ENCODE assay signal across 18 cellular contexts in the genomic region with DNA sequence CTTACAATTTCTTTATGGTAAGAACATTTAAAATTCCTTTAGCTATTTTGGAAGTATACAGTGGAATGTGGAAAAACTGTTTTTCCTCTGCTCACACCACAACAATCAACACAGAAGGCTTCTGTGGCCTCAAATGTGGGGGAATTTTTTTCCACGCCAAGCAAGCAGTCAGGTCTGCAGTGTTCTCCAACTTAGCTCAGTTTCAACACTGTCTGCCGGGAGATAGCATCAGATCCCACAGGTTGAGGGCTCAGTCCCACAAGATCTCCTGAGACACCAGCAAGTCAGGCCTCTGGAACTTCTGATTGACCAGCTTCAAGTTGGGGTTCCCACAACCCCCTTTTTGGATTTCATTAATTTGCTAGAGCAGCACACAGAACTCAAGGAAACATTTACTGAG. TPM values are rescaled to one million over a fixed set of nuclear protein-coding genes. Genes with fewer than 3 reads are reported as not detected.
A peak's percentile ranks its signal among the peaks of the same experiment; 100 is the strongest.
DNase-seq lines count a peak whose midpoint lies in the region; TF ChIP-seq lines count a peak whose summit lies in the region.
"Had no signal": no experiment of that assay in that cellular context is flagged by ENCODE, and none has a peak within 500 bp of the region (broad histone marks: within the 10 kb centered on the region; RNA-seq: fewer than 3 reads in every experiment).

No MANE protein-coding gene starts in this region.

- no peak for TF ChIP-seq POLR2A in breast epithelium (IDR thresholded peaks at IDR 0.05)
- TF ChIP-seq POLR2A in adrenal gland (IDR thresholded peaks at IDR 0.05), result no peak
- TF ChIP-seq POLR2A in esophagus squamous epithelium (IDR thresholded peaks at IDR 0.05), result no peak

- BruUV-seq in MCF 10A (replicated peaks; lab: Mats Ljungman, UMichigan), result TSS peak; percentile 15

- H4K20me1 ChIP-seq in hepatocyte (ENCODE audit: insufficient read depth, poor library complexity, severe bottlenecking), result no peaks in the 10 kb centered on the region

- H3K9me3 ChIP-seq in breast epithelium (no peaks in the 10 kb centered on the region), hepatocyte (ENCODE audit: low read depth) (no peaks in the 10 kb centered on the region), adrenal gland (replicated peaks in 1 of 3) (peaks cover 0 to 5% (median 0%) of the 10 kb centered on the region in 3 donors), esophagus squamous epithelium (no peaks in the 10 kb centered on the region)

- H3K36me3 Mint-ChIP-seq in MCF 10A (ENCODE audit: insufficient read depth, unreplicated experiment), result peaks cover 36% of the 10 kb centered on the region
- peaks cover 30% of the 10 kb centered on the region for H3K36me3 Mint-ChIP-seq in activated CD4-positive, alpha-beta memory T cell treated with anti-CD3 and anti-CD28 coated beads for 36 hours

- H3K9me3 Mint-ChIP-seq in MCF 10A (ENCODE audit: unreplicated experiment), result no peaks in the 10 kb centered on the region
- H3K9me3 Mint-ChIP-seq in activated CD4-positive, alpha-beta memory T cell treated with anti-CD3 and anti-CD28 coated beads for 36 hours, result no peaks in the 10 kb centered on the region
- H3K9me3 Mint-ChIP-seq: HFFc6 had no signal

- 82% methylated on average over 2 of the region's 2 CpGs for WGBS in hepatocyte (ENCODE audit: low lambda C conversion rate, missing lambda C conversion rate)
- WGBS in adrenal gland, 4 donors, result 91 to 100% (median 95%) methylated on average over 1 to 2 of the region's 2 CpGs
- WGBS in esophagus squamous epithelium, 2 donors, result 94 to 100% methylated on average over 2 of the region's 2 CpGs

- H3K27me3 ChIP-seq in breast epithelium, result no peaks in the 10 kb centered on the region
- H3K27me3 ChIP-seq in hepatocyte, result no peaks in the 10 kb centered on the region
- H3K27me3 ChIP-seq in adrenal gland, result no peaks in the 10 kb centered on the region
- H3K27me3 ChIP-seq in esophagus squamous epithelium, result no peaks in the 10 kb centered on the region
- H3K27me3 ChIP-seq: BLaER1 treated with 17β-estradiol and CSF1 and Interleukin-3, amounts not matched to agents 10 nM and 100 nM had no signal

- H3K27ac ChIP-seq in breast epithelium (no peak overlapping the region), hepatocyte (peak overlapping the region; percentile 73), adrenal gland (no peak overlapping the region), esophagus squamous epithelium (no peak overlapping the region)
- H3K27ac ChIP-seq: BLaER1 treated with 17β-estradiol and CSF1 and Interleukin-3, amounts not matched to agents 10 nM and 100 nM; HL-60 had no signal

- no peak overlapping the region for H3K4me3 Mint-ChIP-seq in MCF 10A (ENCODE audit: unreplicated experiment)
- H3K4me3 Mint-ChIP-seq in activated CD4-positive, alpha-beta memory T cell treated with anti-CD3 and anti-CD28 coated beads for 36 hours, result no peak overlapping the region
- H3K4me3 Mint-ChIP-seq: CD4-positive, alpha-beta memory T cell; HFFc6 had no signal

- POLR2A ChIA-PET in MCF 10A (lab: Yijun Ruan, JAX), result interaction anchor here (1.0 to 1.3 kb wide), 2 partner anchors 11 to 22 kb away, joined by 3 read pairs; no protein-coding TSS in a partner anchor
- POLR2A ChIA-PET in activated CD4-positive, alpha-beta memory T cell treated with anti-CD3 and anti-CD28 coated beads for 36 hours (lab: Charles Lee), result no interaction called here

- no peaks in the 10 kb centered on the region for H3K36me3 ChIP-seq in breast epithelium
- peaks cover 4% of the 10 kb centered on the region for H3K36me3 ChIP-seq in hepatocyte (replicated peaks; ENCODE audit: insufficient read depth, low read depth)
- peaks cover 0 to 14% of the 10 kb centered on the region in 2 donors for H3K36me3 ChIP-seq in adrenal gland (replicated peaks in 1 of 2)
- peaks cover 0 to 46% (median 0%) of the 10 kb centered on the region in 3 donors for H3K36me3 ChIP-seq in esophagus squamous epithelium

- no peaks in the 10 kb centered on the region for H3K27me3 Mint-ChIP-seq in MCF 10A (ENCODE audit: insufficient read depth, unreplicated experiment)
- no peaks in the 10 kb centered on the region for H3K27me3 Mint-ChIP-seq in activated CD4-positive, alpha-beta memory T cell treated with anti-CD3 and anti-CD28 coated beads for 36 hours
- H3K27me3 Mint-ChIP-seq: CD4-positive, alpha-beta memory T cell had no signal

- H3K9me2 ChIP-seq in hepatocyte (replicated peaks; ENCODE audit: insufficient read depth), result no peaks in the 10 kb centered on the region

- peak overlapping the region; percentile 29 for H3K4me2 ChIP-seq in hepatocyte
- H3K4me2 ChIP-seq: BLaER1 treated with 17β-estradiol and CSF1 and Interleukin-3, amounts not matched to agents 10 nM and 100 nM had no signal

- H3K4me1 ChIP-seq in breast epithelium (no peaks in the 10 kb centered on the region), hepatocyte (ENCODE audit: insufficient read depth) (peaks cover 7% of the 10 kb centered on the region), adrenal gland (replicated peaks in 1 of 2) (no peaks in the 10 kb centered on the region), esophagus squamous epithelium (no peaks in the 10 kb centered on the region)
- H3K4me1 ChIP-seq: BLaER1 treated with 17β-estradiol and CSF1 and Interleukin-3, amounts not matched to agents 10 nM and 100 nM had no signal

- CTCF ChIA-PET in MCF 10A (lab: Yijun Ruan, JAX), result interaction anchor here (0.6 to 1.3 kb wide), 2 partner anchors 542 to 1462 kb away, joined by 3 read pairs; no protein-coding TSS in a partner anchor
- CTCF ChIA-PET in activated CD4-positive, alpha-beta memory T cell treated with anti-CD3 and anti-CD28 coated beads for 36 hours (lab: Charles Lee), result no interaction called here

- H3K27ac Mint-ChIP-seq in MCF 10A (ENCODE audit: low read depth, unreplicated experiment), result no peak overlapping the region
- H3K27ac Mint-ChIP-seq in activated CD4-positive, alpha-beta memory T cell treated with anti-CD3 and anti-CD28 coated beads for 36 hours, result no peak overlapping the region
- H3K27ac Mint-ChIP-seq: CD4-positive, alpha-beta memory T cell had no signal

- H3K4me3 ChIP-seq in breast epithelium (no peak overlapping the region), hepatocyte (no peak overlapping the region), adrenal gland (no peak overlapping the region), esophagus squamous epithelium (no peak overlapping the region)
- H3K4me3 ChIP-seq: BLaER1 treated with 17β-estradiol and CSF1 and Interleukin-3, amounts not matched to agents 10 nM and 100 nM; GM12878 had no signal

- H3K79me2 ChIP-seq in hepatocyte, result peaks cover 16% of the 10 kb centered on the region

- no peak overlapping the region for H2AFZ ChIP-seq in hepatocyte

- peaks cover under 1% of the 10 kb centered on the region for H3K4me1 Mint-ChIP-seq in MCF 10A (ENCODE audit: insufficient read depth, unreplicated experiment)
- no peaks in the 10 kb centered on the region for H3K4me1 Mint-ChIP-seq in activated CD4-positive, alpha-beta memory T cell treated with anti-CD3 and anti-CD28 coated beads for 36 hours (ENCODE audit: low read depth)

- TF ChIP-seq CTCF in MCF 10A (IDR thresholded peaks at IDR 0.05; ENCODE audit: unreplicated experiment) (no peak), breast epithelium (IDR thresholded peaks at IDR 0.05) (no peak), hepatocyte (IDR thresholded peaks at IDR 0.05; ENCODE audit: poor library complexity) (no peak), adrenal gland (IDR thresholded peaks at IDR 0.05) (no peak), esophagus squamous epithelium (IDR thresholded peaks at IDR 0.05) (no peak)

- intact Hi-C loops in MCF 10A (cut with micrococcal nuclease) (no loop called here), breast epithelium (cut with DNase I; ENCODE audit: low total_unique reads) (no loop called here), adrenal gland (cut with DNase I) (no loop called here), esophagus squamous epithelium (cut with DNase I) (no loop called here)
- intact Hi-C loops in activated CD4-positive, alpha-beta memory T cell treated with anti-CD3 and anti-CD28 coated beads for 36 hours (cut with micrococcal nuclease), result no loop called here

- no peak for DNase-seq in MCF 10A (ENCODE audit: unreplicated experiment)
- no peak for DNase-seq in breast epithelium (ENCODE audit: low spot score in 2 of 2)
- DNase-seq in amniotic epithelial cell (ENCODE audit: low read depth), result peak; percentile 50
- DNase-seq in hepatocyte (ENCODE audit: low spot score), result peak; percentile 8
- no peak for DNase-seq in adrenal gland
- DNase-seq in esophagus squamous epithelium (lab: John Stamatoyannopoulos, UW), result no peak
- no peak for DNase-seq in AG08395 (ENCODE audit: low spot score)
- DNase-seq in activated CD4-positive, alpha-beta memory T cell treated with anti-CD3 and anti-CD28 coated beads for 36 hours, result no peak
- DNase-seq: 8988T; CD4-positive, alpha-beta memory T cell; DMS79; HCEC 1CT; HFFc6; IMR-90; KBM-7 had no signal

RNA-seq across cellular contexts. Expression of gene PTBP2, which starts 50.3 kb away (rescaled TPM):
- total RNA-seq in MCF 10A (2022) (15.8 and 17.3 TPM in 2 replicates), breast epithelium (10 to 100 TPM; 54.2 to 78.3 (median 59.0) TPM), hepatocyte (27.1 and 60.7 TPM in 2 replicates), adrenal gland (10 to 100 TPM in 7 of 8 donors, 1 to 10 TPM in 1; 6.2 to 26.5 (median 16.2) TPM), esophagus squamous epithelium (10 to 100 TPM; 15.8 to 51.3 (median 23.8) TPM)
- polyA plus RNA-seq in hepatocyte (6.7 and 10.4 TPM in 2 replicates), adrenal gland (10 to 100 TPM; 20.8 to 33.1 (median 29.8) TPM)
- total RNA-seq in activated CD4-positive, alpha-beta memory T cell treated with anti-CD3 and anti-CD28 coated beads for 36 hours, result 10 to 100 TPM in 1 of 2 experiments, 1 to 10 TPM in 1; 9.2 to 10.1 TPM

Comparison
In these comparisons a context has a peak if more than half of its experiments do, and no peak if none do; other contexts are left out.
1. DNase-seq: peak in amniotic epithelial cell (single experiment) and hepatocyte (single experiment); none in MCF 10A (single experiment), breast epithelium (0 of 2), adrenal gland (0 of 7), esophagus squamous epithelium (single experiment), AG08395 (single experiment) and activated CD4-positive, alpha-beta memory T cell treated with anti-CD3 and anti-CD28 coated beads for 36 hours (single experiment).